Comparison of ENCODE assay signal across 1 cellular context in genomic region chr6:31952140-31952805, GRCh38.
A peak's percentile ranks its signal among the peaks of the same experiment; 100 is the strongest.
TF ChIP-seq lines count a peak whose summit lies in the region.

No MANE protein-coding gene starts in this region.

TF ChIP-seq in HepG2, 621 proteins besides CTCF, POLR2A, EP300 and RAD21 (continued from another document and continues in another):
- TF ChIP-seq, protein P1, sequence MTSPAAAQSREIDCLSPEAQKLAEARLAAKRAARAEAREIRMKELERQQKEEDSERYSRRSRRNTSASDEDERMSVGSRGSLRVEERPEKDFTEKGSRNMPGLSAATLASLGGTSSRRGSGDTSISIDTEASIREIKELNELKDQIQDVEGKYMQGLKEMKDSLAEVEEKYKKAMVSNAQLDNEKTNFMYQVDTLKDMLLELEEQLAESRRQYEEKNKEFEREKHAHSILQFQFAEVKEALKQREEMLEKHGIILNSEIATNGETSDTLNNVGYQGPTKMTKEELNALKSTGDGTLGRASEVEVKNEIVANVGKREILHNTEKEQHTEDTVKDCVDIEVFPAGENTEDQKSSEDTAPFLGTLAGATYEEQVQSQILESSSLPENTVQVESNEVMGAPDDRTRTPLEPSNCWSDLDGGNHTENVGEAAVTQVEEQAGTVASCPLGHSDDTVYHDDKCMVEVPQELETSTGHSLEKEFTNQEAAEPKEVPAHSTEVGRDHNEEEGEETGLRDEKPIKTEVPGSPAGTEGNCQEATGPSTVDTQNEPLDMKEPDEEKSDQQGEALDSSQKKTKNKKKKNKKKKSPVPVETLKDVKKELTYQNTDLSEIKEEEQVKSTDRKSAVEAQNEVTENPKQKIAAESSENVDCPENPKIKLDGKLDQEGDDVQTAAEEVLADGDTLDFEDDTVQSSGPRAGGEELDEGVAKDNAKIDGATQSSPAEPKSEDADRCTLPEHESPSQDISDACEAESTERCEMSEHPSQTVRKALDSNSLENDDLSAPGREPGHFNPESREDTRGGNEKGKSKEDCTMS (CRISPR knock-in tag; conservative IDR thresholded peaks at IDR 0.05): no peak
- TF ChIP-seq RXRB (CRISPR knock-in tag; IDR thresholded peaks at IDR 0.05; ENCODE audit: borderline replicate concordance) (peak; percentile 55; the same call in 1 of the 2 replicates), HOXA7 (CRISPR knock-in tag; IDR thresholded peaks at IDR 0.05) (no peak), JARID2 (CRISPR knock-in tag; IDR thresholded peaks at IDR 0.05; ENCODE audit: insufficient replicate concordance) (no peak), AKAP8 (CRISPR knock-in tag; IDR thresholded peaks at IDR 0.05) (0 out of 2 replicates have a peak, but pooled peaks have one; percentile 61), HDAC6 (IDR thresholded peaks at IDR 0.05; ENCODE audit: low read depth, low read length) (no peak), RXRA (CRISPR knock-in tag; IDR thresholded peaks at IDR 0.05) (peak; percentile 50; the same call in 1 of the 2 replicates), ZMYM4 (CRISPR knock-in tag; IDR thresholded peaks at IDR 0.05) (no peak), ZNF160 (CRISPR knock-in tag; IDR thresholded peaks at IDR 0.05) (no peak), HNRNPH1 (optimal IDR thresholded peaks at IDR 0.05; ENCODE audit: low read depth, low read length) (no peak), ZFY (CRISPR knock-in tag; IDR thresholded peaks at IDR 0.05) (no peak; the same call in 1 of the 2 replicates), NAIF1 (CRISPR knock-in tag; IDR thresholded peaks at IDR 0.05; ENCODE audit: borderline replicate concordance) (no peak), BCL6 (CRISPR knock-in tag; IDR thresholded peaks at IDR 0.05) (no peak), EEA1 (CRISPR knock-in tag; IDR thresholded peaks at IDR 0.05; ENCODE audit: borderline replicate concordance) (no peak), ATF2 (CRISPR knock-in tag; IDR thresholded peaks at IDR 0.05) (no peak; the same call in 1 of the 2 replicates), ELF1 (CRISPR knock-in tag; IDR thresholded peaks at IDR 0.05) (no peak), ZNF75D (CRISPR knock-in tag; IDR thresholded peaks at IDR 0.05; ENCODE audit: borderline replicate concordance) (no peak), ZNF530 (CRISPR knock-in tag; IDR thresholded peaks at IDR 0.05; ENCODE audit: low read depth) (no peak), ZNF782 (CRISPR knock-in tag; IDR thresholded peaks at IDR 0.05; ENCODE audit: borderline replicate concordance) (no peak; the same call in 1 of the 2 replicates), MTF1 (CRISPR knock-in tag; IDR thresholded peaks at IDR 0.05) (no peak), ZNF83 (CRISPR knock-in tag; IDR thresholded peaks at IDR 0.05; ENCODE audit: borderline replicate concordance) (no peak), NCOA5 (CRISPR knock-in tag; IDR thresholded peaks at IDR 0.05) (no peak), MATR3 (CRISPR knock-in tag; IDR thresholded peaks at IDR 0.05) (no peak), ZNF670 (CRISPR knock-in tag; IDR thresholded peaks at IDR 0.05; ENCODE audit: borderline replicate concordance) (no peak), ZNF343 (CRISPR knock-in tag; IDR thresholded peaks at IDR 0.05) (no peak), ZNF207 (IDR thresholded peaks at IDR 0.05; ENCODE audit: borderline replicate concordance) (no peak), SCMH1 (CRISPR knock-in tag; IDR thresholded peaks at IDR 0.05; ENCODE audit: borderline replicate concordance) (no peak), ZNF589 (CRISPR knock-in tag; conservative IDR thresholded peaks at IDR 0.05) (no peak), ZSCAN31 (CRISPR knock-in tag; IDR thresholded peaks at IDR 0.05; ENCODE audit: low read depth) (no peak), THAP11 (CRISPR knock-in tag; IDR thresholded peaks at IDR 0.05) (peak; percentile 44; the same call in 1 of the 2 replicates), ZIK1 (CRISPR knock-in tag; IDR thresholded peaks at IDR 0.05; ENCODE audit: borderline replicate concordance, low read depth) (no peak), HDAC1 (CRISPR knock-in tag; IDR thresholded peaks at IDR 0.05) (no peak), ZNF569 (CRISPR knock-in tag; IDR thresholded peaks at IDR 0.05; ENCODE audit: borderline replicate concordance) (no peak), NFE2 (CRISPR knock-in tag; IDR thresholded peaks at IDR 0.05) (no peak), TCF7L2 (IDR thresholded peaks at IDR 0.05; ENCODE audit: low read depth, low read length) (no peak), ATF5 (CRISPR knock-in tag; IDR thresholded peaks at IDR 0.05; ENCODE audit: low read depth) (no peak), SIN3B (IDR thresholded peaks at IDR 0.05; ENCODE audit: low read length) (no peak; the same call in 1 of the 2 replicates), ATRX (CRISPR knock-in tag; IDR thresholded peaks at IDR 0.05; ENCODE audit: borderline replicate concordance) (no peak), ZNF557 (CRISPR knock-in tag; IDR thresholded peaks at IDR 0.05) (no peak), CSRNP1 (CRISPR knock-in tag; IDR thresholded peaks at IDR 0.05) (no peak), ATF3 (CRISPR knock-in tag; IDR thresholded peaks at IDR 0.05) (no peak), AHR (CRISPR knock-in tag; IDR thresholded peaks at IDR 0.05) (no peak), GTF3A (CRISPR knock-in tag; conservative IDR thresholded peaks at IDR 0.05) (no peak), SETDB1 (CRISPR knock-in tag; IDR thresholded peaks at IDR 0.05; ENCODE audit: borderline replicate concordance) (no peak)
- TF ChIP-seq, protein P2, sequence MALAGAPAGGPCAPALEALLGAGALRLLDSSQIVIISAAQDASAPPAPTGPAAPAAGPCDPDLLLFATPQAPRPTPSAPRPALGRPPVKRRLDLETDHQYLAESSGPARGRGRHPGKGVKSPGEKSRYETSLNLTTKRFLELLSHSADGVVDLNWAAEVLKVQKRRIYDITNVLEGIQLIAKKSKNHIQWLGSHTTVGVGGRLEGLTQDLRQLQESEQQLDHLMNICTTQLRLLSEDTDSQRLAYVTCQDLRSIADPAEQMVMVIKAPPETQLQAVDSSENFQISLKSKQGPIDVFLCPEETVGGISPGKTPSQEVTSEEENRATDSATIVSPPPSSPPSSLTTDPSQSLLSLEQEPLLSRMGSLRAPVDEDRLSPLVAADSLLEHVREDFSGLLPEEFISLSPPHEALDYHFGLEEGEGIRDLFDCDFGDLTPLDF (CRISPR knock-in tag; IDR thresholded peaks at IDR 0.05): no peak
- TF ChIP-seq, protein P3, sequence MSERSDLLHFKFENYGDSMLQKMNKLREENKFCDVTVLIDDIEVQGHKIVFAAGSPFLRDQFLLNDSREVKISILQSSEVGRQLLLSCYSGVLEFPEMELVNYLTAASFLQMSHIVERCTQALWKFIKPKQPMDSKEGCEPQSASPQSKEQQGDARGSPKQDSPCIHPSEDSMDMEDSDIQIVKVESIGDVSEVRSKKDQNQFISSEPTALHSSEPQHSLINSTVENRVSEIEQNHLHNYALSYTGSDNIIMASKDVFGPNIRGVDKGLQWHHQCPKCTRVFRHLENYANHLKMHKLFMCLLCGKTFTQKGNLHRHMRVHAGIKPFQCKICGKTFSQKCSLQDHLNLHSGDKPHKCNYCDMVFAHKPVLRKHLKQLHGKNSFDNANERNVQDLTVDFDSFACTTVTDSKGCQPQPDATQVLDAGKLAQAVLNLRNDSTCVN (CRISPR knock-in tag; IDR thresholded peaks at IDR 0.05; ENCODE audit: borderline replicate concordance): no peak
- TF ChIP-seq, protein P4, sequence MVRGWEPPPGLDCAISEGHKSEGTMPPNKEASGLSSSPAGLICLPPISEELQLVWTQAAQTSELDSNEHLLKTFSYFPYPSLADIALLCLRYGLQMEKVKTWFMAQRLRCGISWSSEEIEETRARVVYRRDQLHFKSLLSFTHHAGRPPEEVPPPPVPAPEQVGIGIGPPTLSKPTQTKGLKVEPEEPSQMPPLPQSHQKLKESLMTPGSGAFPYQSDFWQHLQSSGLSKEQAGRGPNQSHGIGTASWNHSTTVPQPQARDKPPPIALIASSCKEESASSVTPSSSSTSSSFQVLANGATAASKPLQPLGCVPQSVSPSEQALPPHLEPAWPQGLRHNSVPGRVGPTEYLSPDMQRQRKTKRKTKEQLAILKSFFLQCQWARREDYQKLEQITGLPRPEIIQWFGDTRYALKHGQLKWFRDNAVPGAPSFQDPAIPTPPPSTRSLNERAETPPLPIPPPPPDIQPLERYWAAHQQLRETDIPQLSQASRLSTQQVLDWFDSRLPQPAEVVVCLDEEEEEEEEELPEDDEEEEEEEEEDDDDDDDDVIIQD (CRISPR knock-in tag; IDR thresholded peaks at IDR 0.05; ENCODE audit: low read depth): peak; percentile 40; the same call in 1 of the 2 replicates
- TF ChIP-seq, protein P5, sequence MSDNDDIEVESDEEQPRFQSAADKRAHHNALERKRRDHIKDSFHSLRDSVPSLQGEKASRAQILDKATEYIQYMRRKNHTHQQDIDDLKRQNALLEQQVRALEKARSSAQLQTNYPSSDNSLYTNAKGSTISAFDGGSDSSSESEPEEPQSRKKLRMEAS (IDR thresholded peaks at IDR 0.05): no peak
- TF ChIP-seq, protein P6, sequence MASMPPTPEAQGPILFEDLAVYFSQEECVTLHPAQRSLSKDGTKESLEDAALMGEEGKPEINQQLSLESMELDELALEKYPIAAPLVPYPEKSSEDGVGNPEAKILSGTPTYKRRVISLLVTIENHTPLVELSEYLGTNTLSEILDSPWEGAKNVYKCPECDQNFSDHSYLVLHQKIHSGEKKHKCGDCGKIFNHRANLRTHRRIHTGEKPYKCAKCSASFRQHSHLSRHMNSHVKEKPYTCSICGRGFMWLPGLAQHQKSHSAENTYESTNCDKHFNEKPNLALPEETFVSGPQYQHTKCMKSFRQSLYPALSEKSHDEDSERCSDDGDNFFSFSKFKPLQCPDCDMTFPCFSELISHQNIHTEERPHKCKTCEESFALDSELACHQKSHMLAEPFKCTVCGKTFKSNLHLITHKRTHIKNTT (CRISPR knock-in tag; IDR thresholded peaks at IDR 0.05): no peak
- TF ChIP-seq, protein P7, sequence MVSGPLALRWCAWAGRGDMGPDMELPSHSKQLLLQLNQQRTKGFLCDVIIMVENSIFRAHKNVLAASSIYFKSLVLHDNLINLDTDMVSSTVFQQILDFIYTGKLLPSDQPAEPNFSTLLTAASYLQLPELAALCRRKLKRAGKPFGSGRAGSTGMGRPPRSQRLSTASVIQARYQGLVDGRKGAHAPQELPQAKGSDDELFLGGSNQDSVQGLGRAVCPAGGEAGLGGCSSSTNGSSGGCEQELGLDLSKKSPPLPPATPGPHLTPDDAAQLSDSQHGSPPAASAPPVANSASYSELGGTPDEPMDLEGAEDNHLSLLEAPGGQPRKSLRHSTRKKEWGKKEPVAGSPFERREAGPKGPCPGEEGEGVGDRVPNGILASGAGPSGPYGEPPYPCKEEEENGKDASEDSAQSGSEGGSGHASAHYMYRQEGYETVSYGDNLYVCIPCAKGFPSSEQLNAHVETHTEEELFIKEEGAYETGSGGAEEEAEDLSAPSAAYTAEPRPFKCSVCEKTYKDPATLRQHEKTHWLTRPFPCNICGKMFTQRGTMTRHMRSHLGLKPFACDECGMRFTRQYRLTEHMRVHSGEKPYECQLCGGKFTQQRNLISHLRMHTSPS (CRISPR knock-in tag; IDR thresholded peaks at IDR 0.05; ENCODE audit: low read depth): no peak
- TF ChIP-seq, protein P8, sequence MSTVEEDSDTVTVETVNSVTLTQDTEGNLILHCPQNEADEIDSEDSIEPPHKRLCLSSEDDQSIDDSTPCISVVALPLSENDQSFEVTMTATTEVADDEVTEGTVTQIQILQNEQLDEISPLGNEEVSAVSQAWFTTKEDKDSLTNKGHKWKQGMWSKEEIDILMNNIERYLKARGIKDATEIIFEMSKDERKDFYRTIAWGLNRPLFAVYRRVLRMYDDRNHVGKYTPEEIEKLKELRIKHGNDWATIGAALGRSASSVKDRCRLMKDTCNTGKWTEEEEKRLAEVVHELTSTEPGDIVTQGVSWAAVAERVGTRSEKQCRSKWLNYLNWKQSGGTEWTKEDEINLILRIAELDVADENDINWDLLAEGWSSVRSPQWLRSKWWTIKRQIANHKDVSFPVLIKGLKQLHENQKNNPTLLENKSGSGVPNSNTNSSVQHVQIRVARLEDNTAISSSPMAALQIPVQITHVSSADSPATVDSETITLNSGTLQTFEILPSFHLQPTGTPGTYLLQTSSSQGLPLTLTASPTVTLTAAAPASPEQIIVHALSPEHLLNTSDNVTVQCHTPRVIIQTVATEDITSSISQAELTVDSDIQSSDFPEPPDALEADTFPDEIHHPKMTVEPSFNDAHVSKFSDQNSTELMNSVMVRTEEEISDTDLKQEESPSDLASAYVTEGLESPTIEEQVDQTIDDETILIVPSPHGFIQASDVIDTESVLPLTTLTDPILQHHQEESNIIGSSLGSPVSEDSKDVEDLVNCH (CRISPR knock-in tag; IDR thresholded peaks at IDR 0.05): no peak
